In genomic region chr22:46297151-46297819, GRCh38 we compare ENCODE assay signal across 1 cellular context.
TF ChIP-seq lines count a peak whose summit lies in the region.

No MANE protein-coding gene starts in this region.

TF ChIP-seq in endothelial cell of umbilical vein, 7 proteins besides CTCF, POLR2A, EP300 and RAD21 (continued from another document):
- TF ChIP-seq JUN (IDR thresholded peaks at IDR 0.05; ENCODE audit: borderline replicate concordance, insufficient read depth, insufficient read length, low read depth): no peak
- no peak for TF ChIP-seq GATA2 (IDR thresholded peaks at IDR 0.05; ENCODE audit: insufficient read depth, insufficient read length, low read depth, low read length)
